ENCODE assay signal across 1 cellular context in genomic region chr13:97975851-97976550, GRCh38.
A peak's percentile ranks its signal among the peaks of the same experiment; 100 is the strongest.
TF ChIP-seq lines count a peak whose summit lies in the region.

No MANE protein-coding gene starts in this region.

TF ChIP-seq in HEK293, 187 proteins besides CTCF, POLR2A, EP300 and RAD21 (continued from another document and continues in another):
- TF ChIP-seq ZSCAN18 (tag by site-specific recombination; IDR thresholded peaks at IDR 0.05): no peak
- TF ChIP-seq ZFHX2 (tag by site-specific recombination; conservative IDR thresholded peaks at IDR 0.05): peak; percentile 54
- TF ChIP-seq, protein P1, sequence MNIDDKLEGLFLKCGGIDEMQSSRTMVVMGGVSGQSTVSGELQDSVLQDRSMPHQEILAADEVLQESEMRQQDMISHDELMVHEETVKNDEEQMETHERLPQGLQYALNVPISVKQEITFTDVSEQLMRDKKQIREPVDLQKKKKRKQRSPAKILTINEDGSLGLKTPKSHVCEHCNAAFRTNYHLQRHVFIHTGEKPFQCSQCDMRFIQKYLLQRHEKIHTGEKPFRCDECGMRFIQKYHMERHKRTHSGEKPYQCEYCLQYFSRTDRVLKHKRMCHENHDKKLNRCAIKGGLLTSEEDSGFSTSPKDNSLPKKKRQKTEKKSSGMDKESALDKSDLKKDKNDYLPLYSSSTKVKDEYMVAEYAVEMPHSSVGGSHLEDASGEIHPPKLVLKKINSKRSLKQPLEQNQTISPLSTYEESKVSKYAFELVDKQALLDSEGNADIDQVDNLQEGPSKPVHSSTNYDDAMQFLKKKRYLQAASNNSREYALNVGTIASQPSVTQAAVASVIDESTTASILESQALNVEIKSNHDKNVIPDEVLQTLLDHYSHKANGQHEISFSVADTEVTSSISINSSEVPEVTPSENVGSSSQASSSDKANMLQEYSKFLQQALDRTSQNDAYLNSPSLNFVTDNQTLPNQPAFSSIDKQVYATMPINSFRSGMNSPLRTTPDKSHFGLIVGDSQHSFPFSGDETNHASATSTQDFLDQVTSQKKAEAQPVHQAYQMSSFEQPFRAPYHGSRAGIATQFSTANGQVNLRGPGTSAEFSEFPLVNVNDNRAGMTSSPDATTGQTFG (tag by site-specific recombination; IDR thresholded peaks at IDR 0.05; ENCODE audit: borderline replicate concordance): no peak
- no peak for TF ChIP-seq ZNF747 (tag by site-specific recombination; IDR thresholded peaks at IDR 0.05)
- no peak for TF ChIP-seq ZNF623 (tag by site-specific recombination; IDR thresholded peaks at IDR 0.05)
- TF ChIP-seq YY2 (tag by site-specific recombination; IDR thresholded peaks at IDR 0.05): no peak
- TF ChIP-seq ZNF600 (tag by site-specific recombination; IDR thresholded peaks at IDR 0.05): no peak
- no peak for TF ChIP-seq ZNF621 (tag by site-specific recombination; IDR thresholded peaks at IDR 0.05)
- TF ChIP-seq ZXDB (tag by site-specific recombination; IDR thresholded peaks at IDR 0.05): peak; percentile 41; the same call in 1 of the 2 replicates
- no peak for TF ChIP-seq ZNF654 (tag by site-specific recombination; IDR thresholded peaks at IDR 0.05; ENCODE audit: low read depth)
- 0 out of 2 replicates have a peak, but pooled peaks have one; percentile 5 for TF ChIP-seq GFI1B (tag by site-specific recombination; IDR thresholded peaks at IDR 0.05)
- no peak for TF ChIP-seq ZNF792 (tag by site-specific recombination; IDR thresholded peaks at IDR 0.05)
- TF ChIP-seq SCRT1 (tag by site-specific recombination; IDR thresholded peaks at IDR 0.05; ENCODE audit: borderline replicate concordance): no peak
- peak; percentile 93 for TF ChIP-seq PATZ1 (tag by site-specific recombination; IDR thresholded peaks at IDR 0.05)
- TF ChIP-seq ZEB2 (tag by site-specific recombination; IDR thresholded peaks at IDR 0.05): peak; percentile 67; the same call in 1 of the 2 replicates
- TF ChIP-seq MEIS1 (CRISPR knock-in tag; IDR thresholded peaks at IDR 0.05; ENCODE audit: borderline replicate concordance): no peak
- TF ChIP-seq OSR2 (tag by site-specific recombination; IDR thresholded peaks at IDR 0.05): no peak
- TF ChIP-seq ZFP69B (tag by site-specific recombination; IDR thresholded peaks at IDR 0.05): peak; percentile 27; the same call in 1 of the 2 replicates
- TF ChIP-seq ZNF354C (tag by site-specific recombination; IDR thresholded peaks at IDR 0.05; ENCODE audit: borderline replicate concordance, low read depth): no peak
- no peak for TF ChIP-seq ZNF791 (tag by site-specific recombination; IDR thresholded peaks at IDR 0.05)
- TF ChIP-seq ZNF544 (tag by site-specific recombination; IDR thresholded peaks at IDR 0.05): no peak
- TF ChIP-seq ZNF19 (tag by site-specific recombination; IDR thresholded peaks at IDR 0.05; ENCODE audit: low read depth): no peak
- no peak for TF ChIP-seq ZNF416 (tag by site-specific recombination; IDR thresholded peaks at IDR 0.05)
- TF ChIP-seq ZNF624 (tag by site-specific recombination; IDR thresholded peaks at IDR 0.05): no peak
- no peak for TF ChIP-seq ZNF549 (tag by site-specific recombination; IDR thresholded peaks at IDR 0.05)
- peak; percentile 97 for TF ChIP-seq GLIS2 (tag by site-specific recombination; IDR thresholded peaks at IDR 0.05)
- 0 out of 2 replicates have a peak, but pooled peaks have one; percentile 41 for TF ChIP-seq ZFP37 (tag by site-specific recombination; IDR thresholded peaks at IDR 0.05)
- peak; percentile 54; the same call in 1 of the 2 replicates for TF ChIP-seq ZNF629 (tag by site-specific recombination; IDR thresholded peaks at IDR 0.05)
- no peak for TF ChIP-seq ZNF292 (tag by site-specific recombination; IDR thresholded peaks at IDR 0.05; ENCODE audit: borderline replicate concordance, low read depth)
- TF ChIP-seq ZBTB17 (tag by site-specific recombination; IDR thresholded peaks at IDR 0.05): peak; percentile 71
- peak; percentile 92 for TF ChIP-seq KLF10 (tag by site-specific recombination; IDR thresholded peaks at IDR 0.05)
- no peak for TF ChIP-seq GLI2 (tag by site-specific recombination; IDR thresholded peaks at IDR 0.05; ENCODE audit: borderline replicate concordance, low read depth)
- no peak for TF ChIP-seq ZNF223 (tag by site-specific recombination; IDR thresholded peaks at IDR 0.05)
- 0 out of 2 replicates have a peak, but pooled peaks have one; percentile 22 for TF ChIP-seq KLF8 (tag by site-specific recombination; IDR thresholded peaks at IDR 0.05)
- no peak for TF ChIP-seq ZNF530 (tag by site-specific recombination; IDR thresholded peaks at IDR 0.05; ENCODE audit: low read depth)
- TF ChIP-seq, protein P2, sequence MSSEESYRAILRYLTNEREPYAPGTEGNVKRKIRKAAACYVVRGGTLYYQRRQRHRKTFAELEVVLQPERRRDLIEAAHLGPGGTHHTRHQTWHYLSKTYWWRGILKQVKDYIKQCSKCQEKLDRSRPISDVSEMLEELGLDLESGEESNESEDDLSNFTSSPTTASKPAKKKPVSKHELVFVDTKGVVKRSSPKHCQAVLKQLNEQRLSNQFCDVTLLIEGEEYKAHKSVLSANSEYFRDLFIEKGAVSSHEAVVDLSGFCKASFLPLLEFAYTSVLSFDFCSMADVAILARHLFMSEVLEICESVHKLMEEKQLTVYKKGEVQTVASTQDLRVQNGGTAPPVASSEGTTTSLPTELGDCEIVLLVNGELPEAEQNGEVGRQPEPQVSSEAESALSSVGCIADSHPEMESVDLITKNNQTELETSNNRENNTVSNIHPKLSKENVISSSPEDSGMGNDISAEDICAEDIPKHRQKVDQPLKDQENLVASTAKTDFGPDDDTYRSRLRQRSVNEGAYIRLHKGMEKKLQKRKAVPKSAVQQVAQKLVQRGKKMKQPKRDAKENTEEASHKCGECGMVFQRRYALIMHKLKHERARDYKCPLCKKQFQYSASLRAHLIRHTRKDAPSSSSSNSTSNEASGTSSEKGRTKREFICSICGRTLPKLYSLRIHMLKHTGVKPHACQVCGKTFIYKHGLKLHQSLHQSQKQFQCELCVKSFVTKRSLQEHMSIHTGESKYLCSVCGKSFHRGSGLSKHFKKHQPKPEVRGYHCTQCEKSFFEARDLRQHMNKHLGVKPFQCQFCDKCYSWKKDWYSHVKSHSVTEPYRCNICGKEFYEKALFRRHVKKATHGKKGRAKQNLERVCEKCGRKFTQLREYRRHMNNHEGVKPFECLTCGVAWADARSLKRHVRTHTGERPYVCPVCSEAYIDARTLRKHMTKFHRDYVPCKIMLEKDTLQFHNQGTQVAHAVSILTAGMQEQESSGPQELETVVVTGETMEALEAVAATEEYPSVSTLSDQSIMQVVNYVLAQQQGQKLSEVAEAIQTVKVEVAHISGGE (tag by site-specific recombination; conservative IDR thresholded peaks at IDR 0.05; ENCODE audit: low read depth): 0 out of 2 replicates have a peak, but pooled peaks have one; percentile 33
- no peak for TF ChIP-seq ZNF138 (tag by site-specific recombination; IDR thresholded peaks at IDR 0.05; ENCODE audit: borderline replicate concordance)
- TF ChIP-seq ZNF707 (tag by site-specific recombination; IDR thresholded peaks at IDR 0.05): no peak
- no peak for TF ChIP-seq ZNF274 (IDR thresholded peaks at IDR 0.05; ENCODE audit: low read length)
- TF ChIP-seq ZNF274 (tag by site-specific recombination; IDR thresholded peaks at IDR 0.05; ENCODE audit: borderline replicate concordance): no peak
- no peak for TF ChIP-seq ZNF37A (tag by site-specific recombination; IDR thresholded peaks at IDR 0.05)
- TF ChIP-seq SALL2 (tag by site-specific recombination; IDR thresholded peaks at IDR 0.05; ENCODE audit: borderline replicate concordance): no peak
- TF ChIP-seq, protein P3, sequence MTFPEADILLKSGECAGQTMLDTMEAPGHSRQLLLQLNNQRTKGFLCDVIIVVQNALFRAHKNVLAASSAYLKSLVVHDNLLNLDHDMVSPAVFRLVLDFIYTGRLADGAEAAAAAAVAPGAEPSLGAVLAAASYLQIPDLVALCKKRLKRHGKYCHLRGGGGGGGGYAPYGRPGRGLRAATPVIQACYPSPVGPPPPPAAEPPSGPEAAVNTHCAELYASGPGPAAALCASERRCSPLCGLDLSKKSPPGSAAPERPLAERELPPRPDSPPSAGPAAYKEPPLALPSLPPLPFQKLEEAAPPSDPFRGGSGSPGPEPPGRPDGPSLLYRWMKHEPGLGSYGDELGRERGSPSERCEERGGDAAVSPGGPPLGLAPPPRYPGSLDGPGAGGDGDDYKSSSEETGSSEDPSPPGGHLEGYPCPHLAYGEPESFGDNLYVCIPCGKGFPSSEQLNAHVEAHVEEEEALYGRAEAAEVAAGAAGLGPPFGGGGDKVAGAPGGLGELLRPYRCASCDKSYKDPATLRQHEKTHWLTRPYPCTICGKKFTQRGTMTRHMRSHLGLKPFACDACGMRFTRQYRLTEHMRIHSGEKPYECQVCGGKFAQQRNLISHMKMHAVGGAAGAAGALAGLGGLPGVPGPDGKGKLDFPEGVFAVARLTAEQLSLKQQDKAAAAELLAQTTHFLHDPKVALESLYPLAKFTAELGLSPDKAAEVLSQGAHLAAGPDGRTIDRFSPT (tag by site-specific recombination; IDR thresholded peaks at IDR 0.05): no peak
- TF ChIP-seq, protein P4, sequence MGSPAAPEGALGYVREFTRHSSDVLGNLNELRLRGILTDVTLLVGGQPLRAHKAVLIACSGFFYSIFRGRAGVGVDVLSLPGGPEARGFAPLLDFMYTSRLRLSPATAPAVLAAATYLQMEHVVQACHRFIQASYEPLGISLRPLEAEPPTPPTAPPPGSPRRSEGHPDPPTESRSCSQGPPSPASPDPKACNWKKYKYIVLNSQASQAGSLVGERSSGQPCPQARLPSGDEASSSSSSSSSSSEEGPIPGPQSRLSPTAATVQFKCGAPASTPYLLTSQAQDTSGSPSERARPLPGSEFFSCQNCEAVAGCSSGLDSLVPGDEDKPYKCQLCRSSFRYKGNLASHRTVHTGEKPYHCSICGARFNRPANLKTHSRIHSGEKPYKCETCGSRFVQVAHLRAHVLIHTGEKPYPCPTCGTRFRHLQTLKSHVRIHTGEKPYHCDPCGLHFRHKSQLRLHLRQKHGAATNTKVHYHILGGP (tag by site-specific recombination; IDR thresholded peaks at IDR 0.05): no peak
- TF ChIP-seq, protein P5, sequence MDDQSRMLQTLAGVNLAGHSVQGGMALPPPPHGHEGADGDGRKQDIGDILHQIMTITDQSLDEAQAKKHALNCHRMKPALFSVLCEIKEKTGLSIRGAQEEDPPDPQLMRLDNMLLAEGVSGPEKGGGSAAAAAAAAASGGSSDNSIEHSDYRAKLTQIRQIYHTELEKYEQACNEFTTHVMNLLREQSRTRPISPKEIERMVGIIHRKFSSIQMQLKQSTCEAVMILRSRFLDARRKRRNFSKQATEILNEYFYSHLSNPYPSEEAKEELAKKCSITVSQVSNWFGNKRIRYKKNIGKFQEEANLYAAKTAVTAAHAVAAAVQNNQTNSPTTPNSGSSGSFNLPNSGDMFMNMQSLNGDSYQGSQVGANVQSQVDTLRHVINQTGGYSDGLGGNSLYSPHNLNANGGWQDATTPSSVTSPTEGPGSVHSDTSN (CRISPR knock-in tag; IDR thresholded peaks at IDR 0.05): peak; percentile 34; the same call in 1 of the 2 replicates
- TF ChIP-seq ZNF335 (tag by site-specific recombination; conservative IDR thresholded peaks at IDR 0.05): peak; percentile 82; the same call in 1 of the 2 replicates
- no peak for TF ChIP-seq ZNF521 (tag by site-specific recombination; IDR thresholded peaks at IDR 0.05)
- no peak for TF ChIP-seq ZNF843 (tag by site-specific recombination; IDR thresholded peaks at IDR 0.05)
- peak; percentile 98 for TF ChIP-seq ZBTB48 (tag by site-specific recombination; IDR thresholded peaks at IDR 0.05)
- TF ChIP-seq, protein P6, sequence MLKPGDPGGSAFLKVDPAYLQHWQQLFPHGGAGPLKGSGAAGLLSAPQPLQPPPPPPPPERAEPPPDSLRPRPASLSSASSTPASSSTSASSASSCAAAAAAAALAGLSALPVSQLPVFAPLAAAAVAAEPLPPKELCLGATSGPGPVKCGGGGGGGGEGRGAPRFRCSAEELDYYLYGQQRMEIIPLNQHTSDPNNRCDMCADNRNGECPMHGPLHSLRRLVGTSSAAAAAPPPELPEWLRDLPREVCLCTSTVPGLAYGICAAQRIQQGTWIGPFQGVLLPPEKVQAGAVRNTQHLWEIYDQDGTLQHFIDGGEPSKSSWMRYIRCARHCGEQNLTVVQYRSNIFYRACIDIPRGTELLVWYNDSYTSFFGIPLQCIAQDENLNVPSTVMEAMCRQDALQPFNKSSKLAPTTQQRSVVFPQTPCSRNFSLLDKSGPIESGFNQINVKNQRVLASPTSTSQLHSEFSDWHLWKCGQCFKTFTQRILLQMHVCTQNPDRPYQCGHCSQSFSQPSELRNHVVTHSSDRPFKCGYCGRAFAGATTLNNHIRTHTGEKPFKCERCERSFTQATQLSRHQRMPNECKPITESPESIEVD (tag by site-specific recombination; IDR thresholded peaks at IDR 0.05): no peak
- TF ChIP-seq, protein P7, sequence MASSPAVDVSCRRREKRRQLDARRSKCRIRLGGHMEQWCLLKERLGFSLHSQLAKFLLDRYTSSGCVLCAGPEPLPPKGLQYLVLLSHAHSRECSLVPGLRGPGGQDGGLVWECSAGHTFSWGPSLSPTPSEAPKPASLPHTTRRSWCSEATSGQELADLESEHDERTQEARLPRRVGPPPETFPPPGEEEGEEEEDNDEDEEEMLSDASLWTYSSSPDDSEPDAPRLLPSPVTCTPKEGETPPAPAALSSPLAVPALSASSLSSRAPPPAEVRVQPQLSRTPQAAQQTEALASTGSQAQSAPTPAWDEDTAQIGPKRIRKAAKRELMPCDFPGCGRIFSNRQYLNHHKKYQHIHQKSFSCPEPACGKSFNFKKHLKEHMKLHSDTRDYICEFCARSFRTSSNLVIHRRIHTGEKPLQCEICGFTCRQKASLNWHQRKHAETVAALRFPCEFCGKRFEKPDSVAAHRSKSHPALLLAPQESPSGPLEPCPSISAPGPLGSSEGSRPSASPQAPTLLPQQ (tag by site-specific recombination; IDR thresholded peaks at IDR 0.05): peak; percentile 38; the same call in 1 of the 2 replicates
- TF ChIP-seq ZSCAN23 (tag by site-specific recombination; IDR thresholded peaks at IDR 0.05): no peak
